ENCODE assay signal across 32 cellular contexts in genomic region chr5:33549982-33550567, GRCh38.
"Had no signal": no experiment of that assay in that cellular context is flagged by ENCODE, and none has a peak within 500 bp of the region (broad histone marks: within the 10 kb centered on the region; RNA-seq: fewer than 3 reads in every experiment).

No MANE protein-coding gene starts in this region.

- DNase-seq: activated CD4-positive, alpha-beta T cell treated with anti-CD3 and anti-CD28 coated beads for 1 hour; activated CD4-positive, alpha-beta T cell treated with anti-CD3 and anti-CD28 coated beads, Interleukin-2, amount 10 ng/mL, durations not matched to agents 7 days and 5 days; activated CD8-positive, alpha-beta T cell treated with anti-CD3 and anti-CD28 coated beads for 36 hours; activated naive CD8-positive, alpha-beta T cell treated with anti-CD3 and anti-CD28 coated beads, Interleukin-2, amount 50 U/mL, for 24 hours; activated T-cell treated with anti-CD3 and anti-CD28 coated beads, Interleukin-2, amount 50 U/mL, for 48 hours; amygdala; dorsolateral prefrontal cortex; effector memory CD8-positive, alpha-beta T cell; immature natural killer cell; kidney; left colon; mammary epithelial cell; naive B cell; nephron progenitor cell; ovary; right cardiac atrium; spleen; stimulated activated CD4-positive, alpha-beta T cell treated with anti-CD3 and anti-CD28 coated beads, Interleukin-2, amount 100 ng/mL, for 48 hours; stimulated activated naive CD8-positive, alpha-beta T cell treated with anti-CD3 and anti-CD28 coated beads, Interleukin-15, Interleukin-2, amounts not matched to agents 100 U/mL and 50 U/mL, for 24 hours; T-helper 17 cell; T1000; testis; trophoblast cell had no signal

- H3K27ac ChIP-seq: cardiac muscle cell, coronary artery, dorsolateral prefrontal cortex, gastroesophageal sphincter, hepatocyte, ovary, spleen, testis had no signal

- H3K9me3 Mint-ChIP-seq: activated CD4-positive, alpha-beta T cell treated with anti-CD3 and anti-CD28 coated beads, Interleukin-2, amount 10 ng/mL, durations not matched to agents 7 days and 5 days; activated naive CD4-positive, alpha-beta T cell treated with anti-CD3 and anti-CD28 coated beads, Interleukin-2, amount 50 U/mL, for 24 hours; activated naive CD8-positive, alpha-beta T cell treated with anti-CD3 and anti-CD28 coated beads, Interleukin-2, amount 50 U/mL, for 24 hours; activated T-helper 2 cell treated with anti-CD3 and anti-CD28 coated beads, Interferon-gamma antibody, Interleukin-2, Interleukin-4, amounts not matched to agents 10 μg/mL and 5 μg/mL and 100 μg/mL, durations not matched to agents 14 hours and 24 hours and 36 hours; effector memory CD8-positive, alpha-beta T cell had no signal

- H3K4me3 Mint-ChIP-seq: activated CD4-positive, alpha-beta T cell treated with anti-CD3 and anti-CD28 coated beads, Interleukin-2, amount 10 ng/mL, durations not matched to agents 7 days and 5 days; activated CD8-positive, alpha-beta T cell treated with anti-CD3 and anti-CD28 coated beads for 36 hours; activated naive CD4-positive, alpha-beta T cell treated with anti-CD3 and anti-CD28 coated beads, Interleukin-2, amount 50 U/mL, for 24 hours; activated naive CD8-positive, alpha-beta T cell treated with anti-CD3 and anti-CD28 coated beads, Interleukin-2, amount 50 U/mL, for 24 hours; effector memory CD8-positive, alpha-beta T cell; immature natural killer cell; mesothelial cell of epicardium; nephron progenitor cell; T-helper 17 cell had no signal

- ATAC-seq: activated CD8-positive, alpha-beta T cell treated with anti-CD3 and anti-CD28 coated beads for 36 hours; activated naive CD8-positive, alpha-beta T cell treated with anti-CD3 and anti-CD28 coated beads, Interleukin-2, amount 50 U/mL, for 24 hours; effector memory CD8-positive, alpha-beta T cell; gastroesophageal sphincter; left colon; right cardiac atrium; stimulated activated naive CD8-positive, alpha-beta T cell treated with anti-CD3 and anti-CD28 coated beads, Interleukin-15, Interleukin-2, amounts not matched to agents 100 U/mL and 50 U/mL, for 24 hours; T-helper 17 cell had no signal

- FAIRE-seq: endothelial cell of umbilical vein, kidney, urothelium cell line had no signal

- H3K36me3 Mint-ChIP-seq: activated naive CD4-positive, alpha-beta T cell treated with anti-CD3 and anti-CD28 coated beads, Interleukin-2, amount 50 U/mL, for 24 hours; immature natural killer cell; naive B cell had no signal

- H3K27ac Mint-ChIP-seq: activated CD4-positive, alpha-beta T cell treated with anti-CD3 and anti-CD28 coated beads, Interleukin-2, amount 10 ng/mL, durations not matched to agents 7 days and 5 days; activated CD8-positive, alpha-beta T cell treated with anti-CD3 and anti-CD28 coated beads for 36 hours; activated naive CD4-positive, alpha-beta T cell treated with anti-CD3 and anti-CD28 coated beads, Interleukin-2, amount 50 U/mL, for 24 hours; activated naive CD8-positive, alpha-beta T cell treated with anti-CD3 and anti-CD28 coated beads, Interleukin-2, amount 50 U/mL, for 24 hours; activated T-helper 2 cell treated with anti-CD3 and anti-CD28 coated beads, Interferon-gamma antibody, Interleukin-2, Interleukin-4, amounts not matched to agents 10 μg/mL and 5 μg/mL and 100 μg/mL, durations not matched to agents 14 hours and 24 hours and 36 hours; effector memory CD8-positive, alpha-beta T cell; immature natural killer cell; mesothelial cell of epicardium; naive B cell; nephron progenitor cell; T-helper 17 cell had no signal

- H3K27me3 Mint-ChIP-seq: activated naive CD4-positive, alpha-beta T cell treated with anti-CD3 and anti-CD28 coated beads, Interleukin-2, amount 50 U/mL, for 24 hours had no signal

- H3K4me1 Mint-ChIP-seq: activated CD4-positive, alpha-beta T cell treated with anti-CD3 and anti-CD28 coated beads, Interleukin-2, amount 10 ng/mL, durations not matched to agents 7 days and 5 days; activated naive CD4-positive, alpha-beta T cell treated with anti-CD3 and anti-CD28 coated beads, Interleukin-2, amount 50 U/mL, for 24 hours; activated naive CD8-positive, alpha-beta T cell treated with anti-CD3 and anti-CD28 coated beads, Interleukin-2, amount 50 U/mL, for 24 hours; immature natural killer cell; mesothelial cell of epicardium; naive B cell; nephron progenitor cell; T-helper 17 cell had no signal
